Comparison of ENCODE assay signal across 8 cellular contexts in the genomic region with DNA sequence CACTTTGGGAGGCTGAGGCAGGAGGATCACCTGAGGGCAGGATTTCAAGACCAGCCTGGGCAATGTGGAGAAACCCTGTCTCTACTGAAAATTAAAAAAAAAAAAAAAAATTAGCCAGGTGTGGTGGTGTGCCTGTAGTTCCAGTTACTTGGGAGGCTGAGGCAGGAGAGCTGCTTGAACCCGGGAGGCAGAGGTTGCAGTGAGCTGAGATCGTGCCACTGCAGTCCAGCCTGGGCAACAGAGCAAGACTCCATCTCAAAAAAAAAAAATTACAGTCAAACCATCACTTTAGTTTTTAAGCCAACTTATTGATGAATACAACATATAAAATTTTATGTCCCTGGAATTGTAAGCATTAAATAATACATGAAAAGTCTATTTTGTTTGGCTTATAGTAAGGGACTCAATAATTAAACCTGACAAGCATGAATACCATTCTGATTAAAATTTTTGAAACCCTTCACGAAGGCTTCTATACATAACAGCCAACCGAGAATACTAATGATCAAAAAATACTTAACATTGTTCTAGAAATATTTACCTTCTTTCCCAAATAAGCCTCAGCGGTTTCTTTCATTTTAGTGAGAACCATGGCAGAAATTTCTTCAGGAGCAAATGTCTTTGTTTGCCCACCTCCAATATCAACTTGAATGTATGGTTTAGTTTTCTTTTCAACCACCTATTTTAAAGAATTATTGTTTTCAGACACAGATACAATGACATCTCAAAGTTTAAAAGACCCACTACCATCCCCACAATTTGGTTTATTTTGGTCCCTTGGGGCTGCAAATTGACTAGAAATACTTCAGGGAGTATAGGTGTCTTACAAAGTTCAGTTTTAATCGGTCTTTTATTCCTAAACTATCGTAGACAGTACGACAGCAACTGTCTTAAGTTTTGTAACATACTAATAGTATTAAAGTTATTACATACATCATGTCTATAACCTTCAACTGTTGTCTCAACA. TPM values are rescaled to one million over a fixed set of nuclear protein-coding genes. Genes with fewer than 3 reads are reported as not detected.
DNase-seq lines count a peak whose midpoint lies in the region; ATAC-seq and TF ChIP-seq lines count a peak whose summit lies in the region.

No MANE protein-coding gene starts in this region.

- ATAC-seq in CD4-positive, alpha-beta T cell (ENCODE audit: poor library complexity), result no peak
- ATAC-seq in PC-3, result no peak

- H3K27me3 Mint-ChIP-seq in CD4-positive, alpha-beta T cell, result no peaks in the 10 kb centered on the region

- H3K4me1 ChIP-seq in PC-3 (ENCODE audit: insufficient read depth, low read length) (peaks cover 50% of the 10 kb centered on the region), osteoblast (ENCODE audit: insufficient read depth, low read length) (peaks cover 45% of the 10 kb centered on the region)

- peak overlapping the region; percentile 96 for H3K27ac ChIP-seq in CD4-positive, alpha-beta T cell (ENCODE audit: low read depth, low read length)
- H3K27ac ChIP-seq in PC-3 (ENCODE audit: low read length) (0 out of 2 replicates have a peak overlapping the region, but pooled peaks have one; percentile 65), epithelial cell of prostate (peak overlapping the region; percentile 96), osteoblast (ENCODE audit: low read depth, low read length) (peak overlapping the region; percentile 96)

- H3F3A ChIP-seq in PC-3 (ENCODE audit: low read length, unreplicated experiment), result peaks cover 16% of the 10 kb centered on the region

- H3K79me2 ChIP-seq in PC-3 (ENCODE audit: low read length) (peaks cover 67% of the 10 kb centered on the region), osteoblast (ENCODE audit: insufficient read depth, low read length) (peaks cover 66% of the 10 kb centered on the region)

- peaks cover 68% of the 10 kb centered on the region for H3K4me1 Mint-ChIP-seq in CD4-positive, alpha-beta T cell (ENCODE audit: low read depth)

- H3K9ac ChIP-seq in PC-3 (ENCODE audit: low read length), result peak overlapping the region; percentile 99

- POLR2A ChIA-PET in CD4-positive, alpha-beta T cell (lab: Charles Lee), result interaction anchor here (0.6 to 3.8 kb wide), 11 partner anchors 13 to 371 kb away, joined by 3 to 119 read pairs (median 9); partner anchors contain the start of genes GAPVD1, PPP6C, RABEPK and SCAI
- POLR2A ChIA-PET in PC-3 (lab: Charles Lee; ENCODE audit: unreplicated experiment), result interaction anchor here (0.7 kb wide), 1 partner anchor 101 kb away, joined by 4 read pairs; no protein-coding TSS in a partner anchor

- DNase-seq in CD4-positive, alpha-beta T cell, result no peak
- DNase-seq in PC-3 (no peak), epithelial cell of prostate (ENCODE audit: low read depth, low spot score) (no peak), osteoblast (ENCODE audit: insufficient read length, low spot score, missing footprints) (no peak), GM19238 (ENCODE audit: insufficient read length, low spot score) (no peak), SKM-1 treated with dmso at 0.1 percent for 144 hours (lab: John Stamatoyannopoulos, UW; ENCODE audit: unreplicated experiment) (no peak), GM19240 (ENCODE audit: insufficient read length, low spot score) (no peak)
- DNase-seq in stimulated activated CD8-positive, alpha-beta memory T cell treated with anti-CD3 and anti-CD28 coated beads, Interleukin-4, amount 100 ng/mL, for 48 hours, result no peak

- H2AFZ ChIP-seq in PC-3 (ENCODE audit: low read length) (no peak overlapping the region), osteoblast (ENCODE audit: low read length) (no peak overlapping the region)

- intact Hi-C loops in CD4-positive, alpha-beta T cell (cut with DNase I, micrococcal nuclease), result loop anchor here (5.0 to 10.0 kb wide), 3 partner anchors 373 to 505 kb away; partner anchors contain the start of genes ARPC5L (in 1 of the 2), PBX3 (in 1 of the 2) and RPL35 (in 1 of the 2)
- intact Hi-C loops in PC-3 (cut with micrococcal nuclease), result no loop called here

- CTCF ChIA-PET in CD4-positive, alpha-beta T cell (lab: Charles Lee), result no interaction called here
- CTCF ChIA-PET in PC-3 (lab: Charles Lee), result no interaction called here

- peaks cover 71% of the 10 kb centered on the region for H3K36me3 Mint-ChIP-seq in CD4-positive, alpha-beta T cell (ENCODE audit: low read depth)

- peaks cover 55% of the 10 kb centered on the region for H3K36me3 ChIP-seq in PC-3 (ENCODE audit: low read depth, low read length)
- H3K36me3 ChIP-seq in osteoblast (ENCODE audit: insufficient read depth, low read length), result peaks cover 56% of the 10 kb centered on the region

- no peak for TF ChIP-seq CTCF in CD4-positive, alpha-beta T cell (IDR thresholded peaks at IDR 0.05)
- TF ChIP-seq CTCF in PC-3 (conservative IDR thresholded peaks at IDR 0.05; ENCODE audit: low read depth, low read length), result no peak
- TF ChIP-seq CTCF in osteoblast (IDR thresholded peaks at IDR 0.05; ENCODE audit: extremely low read depth, low read depth, low read length), result no peak

- peak overlapping the region; percentile 89 for H3K4me2 ChIP-seq in PC-3 (ENCODE audit: low read length)
- H3K4me2 ChIP-seq in osteoblast (ENCODE audit: insufficient read depth, low read length), result peak overlapping the region; percentile 79

- H3K27ac Mint-ChIP-seq in CD4-positive, alpha-beta T cell, result peak overlapping the region; percentile 98

- peaks cover 60% of the 10 kb centered on the region for H4K20me1 ChIP-seq in PC-3 (ENCODE audit: low read length)
- peaks cover 60% of the 10 kb centered on the region for H4K20me1 ChIP-seq in osteoblast (ENCODE audit: insufficient read depth, low read length)

- peak overlapping the region; percentile 98 for H3K4me3 Mint-ChIP-seq in CD4-positive, alpha-beta T cell

- BruUV-seq in PC-3 (replicated peaks; lab: Mats Ljungman, UMichigan), result no TSS peak

- H3K9me3 Mint-ChIP-seq in CD4-positive, alpha-beta T cell, result no peaks in the 10 kb centered on the region

- H3K4me3 ChIP-seq in PC-3 (ENCODE audit: low read length), result peak overlapping the region; percentile 93
- peak overlapping the region; percentile 93 for H3K4me3 ChIP-seq in osteoblast (ENCODE audit: insufficient read depth, low read length)

- H3K27me3 ChIP-seq in CD4-positive, alpha-beta T cell (ENCODE audit: control insufficient read depth, insufficient read depth, low read length), result no peaks in the 10 kb centered on the region
- H3K27me3 ChIP-seq in PC-3 (ENCODE audit: low read length), result no peaks in the 10 kb centered on the region
- no peaks in the 10 kb centered on the region for H3K27me3 ChIP-seq in osteoblast (ENCODE audit: insufficient read depth, low read length)

- H3K9me3 ChIP-seq in CD4-positive, alpha-beta T cell (ENCODE audit: control insufficient read depth, low read length), result no peaks in the 10 kb centered on the region
- H3K9me3 ChIP-seq in PC-3 (ENCODE audit: low read length) (no peaks in the 10 kb centered on the region), osteoblast (ENCODE audit: low read depth, low read length) (no peaks in the 10 kb centered on the region)

- H3K9me2 ChIP-seq in PC-3 (replicated peaks; ENCODE audit: low read length), result no peaks in the 10 kb centered on the region

RNA-seq across cellular contexts. Expression of gene HSPA5, which starts 1.2 kb away (rescaled TPM):
- total RNA-seq in CD4-positive, alpha-beta T cell, result 100 to 1,000 TPM; 276 to 280 TPM
- total RNA-seq in PC-3 (2014; rRNA removed), result 112 and 142 TPM in 2 replicates
- total RNA-seq in osteoblast, result 101 and 121 TPM in 2 replicates

RNA-seq across cellular contexts. Expression of gene GAPVD1, which starts 21.7 kb away (rescaled TPM):
- 10 to 100 TPM; 74.1 to 82.2 TPM for total RNA-seq in CD4-positive, alpha-beta T cell
- 29.7 and 30.5 TPM in 2 replicates for total RNA-seq in PC-3 (2014; rRNA removed)
- 74.0 and 80.3 TPM in 2 replicates for total RNA-seq in osteoblast

RNA-seq across cellular contexts. Expression of gene RABEPK, which starts 39.6 kb away (rescaled TPM):
- 1 to 10 TPM; 6.8 to 8.3 TPM for total RNA-seq in CD4-positive, alpha-beta T cell
- total RNA-seq in PC-3 (2014; rRNA removed) (22.2 and 27.8 TPM in 2 replicates), osteoblast (28.6 and 30.6 TPM in 2 replicates)

RNA-seq across cellular contexts. Expression of gene PPP6C, which starts 50.3 kb away (rescaled TPM):
- 10 to 100 TPM; 32.9 to 35.3 TPM for total RNA-seq in CD4-positive, alpha-beta T cell
- total RNA-seq in PC-3 (2014; rRNA removed), result 10.8 and 16.4 TPM in 2 replicates
- total RNA-seq in osteoblast, result 36.5 and 40.9 TPM in 2 replicates
